ENCODE assay signal across 31 cellular contexts in genomic region chr5:27034531-27034930, GRCh38. TPM values are rescaled to one million over a fixed set of nuclear protein-coding genes. Genes with fewer than 3 reads are reported as not detected.
"Had no signal": no experiment of that assay in that cellular context is flagged by ENCODE, and none has a peak within 500 bp of the region (broad histone marks: within the 10 kb centered on the region; RNA-seq: fewer than 3 reads in every experiment).

No MANE protein-coding gene starts in this region.

- H3K36me3 ChIP-seq: brain microvascular endothelial cell, SJCRH30, WERI-Rb-1 had no signal

- H3K4me3 ChIP-seq: K562, SJCRH30, SK-N-MC had no signal

- H3K27me3 ChIP-seq: brain microvascular endothelial cell, SJCRH30 had no signal

- H3K4me1 ChIP-seq: SJCRH30 had no signal

- H3K27ac ChIP-seq: brain microvascular endothelial cell, SJCRH30, SK-N-MC, WERI-Rb-1 had no signal

- DNase-seq: activated CD4-positive, alpha-beta T cell treated with anti-CD3 and anti-CD28 coated beads, Interleukin-2, amount 10 ng/mL, durations not matched to agents 24 days and 14 days; activated CD4-positive, alpha-beta T cell treated with anti-CD3 and anti-CD28 coated beads, Interleukin-2, amount 50 U/mL, for 4 hours; activated CD8-positive, alpha-beta T cell treated with anti-CD3 and anti-CD28 coated beads for 36 hours; activated gamma-delta T cell treated with Interleukin-2 at 50 U/mL for 16 hours; activated naive CD4-positive, alpha-beta T cell treated with anti-CD3 and anti-CD28 coated beads for 36 hours; activated naive CD8-positive, alpha-beta T cell treated with anti-CD3 and anti-CD28 coated beads for 36 hours; activated T-cell treated with anti-CD3 and anti-CD28 coated beads, Interleukin-2, amount 50 U/mL, for 1 hour; amniotic stem cell; aorta; brain microvascular endothelial cell; central memory CD4-positive, alpha-beta T cell; NCI-H1092 treated with DMSO at 0.1 percent for 48 hours; NCI-H1436; NCI-H1694; NCI-H1930; NCI-H2081 treated with DMSO at 0.1 percent for 48 hours; NCI-H226; NCI-H446 treated with DMSO at 0.1 percent for 48 hours; NCI-H524 treated with DMSO at 0.1 percent for 48 hours; SHP77; SJCRH30; T1000; WERI-Rb-1 had no signal

- H3K9me3 ChIP-seq: SJCRH30 had no signal

- ATAC-seq: activated CD8-positive, alpha-beta T cell treated with anti-CD3 and anti-CD28 coated beads for 36 hours; K562; Panc1 had no signal

RNA-seq across cellular contexts. Expression of gene CDH9, which starts 3.9 kb away (rescaled TPM):
- total RNA-seq: activated CD4-positive, alpha-beta T cell treated with anti-CD3 and anti-CD28 coated beads, Interleukin-2, amount 10 ng/mL, durations not matched to agents 24 days and 14 days; activated CD8-positive, alpha-beta memory T cell treated with anti-CD3 and anti-CD28 coated beads for 36 hours; activated CD8-positive, alpha-beta T cell treated with anti-CD3 and anti-CD28 coated beads for 36 hours; activated naive CD4-positive, alpha-beta T cell treated with anti-CD3 and anti-CD28 coated beads for 36 hours; activated naive CD8-positive, alpha-beta T cell treated with anti-CD3 and anti-CD28 coated beads for 36 hours; aorta; K562; M059J; RPMI7951; SJCRH30; T-helper 1 cell treated with Interleukin-12 subunit alpha and Interleukin-12 subunit beta and Interleukin-4 antibody, amounts not matched to agents 30 ng/mL and 1 ng/mL, for 36 hours; T-helper 2 cell treated with Interferon-gamma antibody and Interleukin-4, amounts not matched to agents 100 ng/mL and 5 ng/mL, for 36 hours had no signal
- polyA plus RNA-seq: aorta, K562 had no signal
